ENCODE assay signal across 20 cellular contexts in the genomic region with DNA sequence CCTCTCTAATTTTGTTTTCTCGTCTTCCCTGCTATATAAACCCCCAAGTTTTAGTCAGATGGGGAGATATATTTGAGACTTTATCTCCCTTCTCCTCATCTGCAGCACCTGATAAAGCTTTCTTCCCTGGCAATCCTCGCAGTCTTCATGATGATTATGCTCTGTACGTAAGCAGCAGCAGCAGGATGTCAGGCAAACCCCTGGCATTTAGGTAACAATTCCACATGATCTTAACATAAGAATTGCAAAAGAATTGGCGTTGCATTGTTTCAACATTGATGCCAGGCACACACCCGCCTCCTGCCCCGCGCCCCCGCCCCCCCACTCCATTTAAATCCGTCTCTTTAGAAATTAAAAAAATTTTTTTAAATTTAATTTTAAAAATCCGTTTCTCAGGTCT. TPM values are rescaled to one million over a fixed set of nuclear protein-coding genes. Genes with fewer than 3 reads are reported as not detected.
DNase-seq lines count a peak whose midpoint lies in the region; ATAC-seq and TF ChIP-seq lines count a peak whose summit lies in the region.
"Had no signal": no experiment of that assay in that cellular context is flagged by ENCODE, and none has a peak within 500 bp of the region (broad histone marks: within the 10 kb centered on the region; RNA-seq: fewer than 3 reads in every experiment).

No MANE protein-coding gene starts in this region.

- peak in 1 of 4 donors; percentile 51 for TF ChIP-seq EP300 in upper lobe of left lung (IDR thresholded peaks at IDR 0.05)

- intact Hi-C loops in MCF 10A (cut with micrococcal nuclease) = loop anchor here (10.0 kb wide), 3 partner anchors 353 to 1913 kb away; no protein-coding TSS in a partner anchor
- intact Hi-C loops in mammary epithelial cell (cut with micrococcal nuclease) = loop anchor here (10.0 kb wide), 1 partner anchor 1913 kb away; no protein-coding TSS in a partner anchor

- H3K27ac Mint-ChIP-seq in MCF 10A (ENCODE audit: low read depth, unreplicated experiment) = no peak overlapping the region
- H3K27ac Mint-ChIP-seq: activated CD4-positive, alpha-beta T cell treated with anti-CD3 and anti-CD28 coated beads, Interleukin-2, amount 10 ng/mL, durations not matched to agents 24 days and 14 days; activated naive CD4-positive, alpha-beta T cell treated with anti-CD3 and anti-CD28 coated beads, Interleukin-2, amount 50 U/mL, for 24 hours; natural killer cell; stimulated activated memory B cell treated with anti-CD40 and anti-IgM and Interleukin-4, amounts not matched to agents 10 μg/mL and 1 μg/mL and 100 μg/mL, for 72 hours had no signal

- in situ Hi-C loops in mammary epithelial cell (cut with MboI; ENCODE audit: low sequenced_read_pairs in 2 of 2) = no loop called here

- no peak for ATAC-seq in upper lobe of left lung (ENCODE audit: low FRiP score in 2 of 2)
- ATAC-seq: natural killer cell; stimulated activated memory B cell treated with anti-CD40 and anti-IgM and Interleukin-4, amounts not matched to agents 10 μg/mL and 1 μg/mL and 100 μg/mL, for 72 hours had no signal

- no peaks in the 10 kb centered on the region for H4K20me1 ChIP-seq in mammary epithelial cell (ENCODE audit: insufficient read depth, low read length)

- H3K27ac ChIP-seq in mammary epithelial cell (ENCODE audit: insufficient read depth, low read depth, low read length) = no peak overlapping the region
- H3K27ac ChIP-seq in muscle layer of duodenum (ENCODE audit: low read length) = peak overlapping the region; percentile 68
- peak overlapping the region; percentile 21 to 91 (median 58) for H3K27ac ChIP-seq in upper lobe of left lung
- H3K27ac ChIP-seq in SJCRH30 = no peak overlapping the region

- H3K4me1 Mint-ChIP-seq in MCF 10A (ENCODE audit: insufficient read depth, unreplicated experiment) = peaks cover 11% of the 10 kb centered on the region
- H3K4me1 Mint-ChIP-seq: activated naive CD4-positive, alpha-beta T cell treated with anti-CD3 and anti-CD28 coated beads, Interleukin-2, amount 50 U/mL, for 24 hours; natural killer cell had no signal

- H3K4me1 ChIP-seq in mammary epithelial cell (ENCODE audit: insufficient read depth, low read length) (peaks cover 16% of the 10 kb centered on the region), muscle layer of duodenum (ENCODE audit: control insufficient read depth in 1 of 2, insufficient read depth in 2 of 2, low read length in 2 of 2) (no peaks in the 10 kb centered on the region), upper lobe of left lung (peaks cover 24 to 34% (median 29%) of the 10 kb centered on the region in 4 donors), SJCRH30 (peaks cover 19% of the 10 kb centered on the region)

- no peak overlapping the region for H3K4me3 Mint-ChIP-seq in MCF 10A (ENCODE audit: unreplicated experiment)
- H3K4me3 Mint-ChIP-seq: activated CD4-positive, alpha-beta T cell treated with anti-CD3 and anti-CD28 coated beads, Interleukin-2, amount 10 ng/mL, durations not matched to agents 24 days and 14 days; activated naive CD4-positive, alpha-beta T cell treated with anti-CD3 and anti-CD28 coated beads, Interleukin-2, amount 50 U/mL, for 24 hours; CD4-positive, alpha-beta memory T cell; natural killer cell; stimulated activated memory B cell treated with anti-CD40 and anti-IgM and Interleukin-4, amounts not matched to agents 10 μg/mL and 1 μg/mL and 100 μg/mL, for 72 hours had no signal

- 82% methylated on average over 9 of the region's 10 CpGs for WGBS in mammary epithelial cell (ENCODE audit: low coverage, missing lambda C conversion rate)
- WGBS in upper lobe of left lung, 2 donors = 69 to 84% methylated on average over 10 of the region's 10 CpGs

- H2AFZ ChIP-seq in mammary epithelial cell (ENCODE audit: low read depth, low read length) = no peak overlapping the region

- peak; percentile 64 for DNase-seq in MCF 10A (ENCODE audit: unreplicated experiment)
- no peak for DNase-seq in mammary epithelial cell
- peak; percentile 55 for DNase-seq in choroid plexus epithelial cell (ENCODE audit: low read depth)
- no peak for DNase-seq in upper lobe of left lung
- no peak for DNase-seq in cortex of kidney (lab: John Stamatoyannopoulos, UW)
- DNase-seq in SJCRH30 = no peak
- DNase-seq in islet precursor cell = no peak
- DNase-seq: activated CD4-positive, alpha-beta T cell treated with anti-CD3 and anti-CD28 coated beads, Interleukin-2, amount 10 ng/mL, durations not matched to agents 24 days and 14 days; caudate nucleus; CD4-positive, alpha-beta memory T cell; DND-41; hippocampal formation; left lung; natural killer cell; NCI-H2029; RPMI8226 had no signal

- no peaks in the 10 kb centered on the region for H3K9me3 Mint-ChIP-seq in MCF 10A (ENCODE audit: unreplicated experiment)
- H3K9me3 Mint-ChIP-seq: activated CD4-positive, alpha-beta T cell treated with anti-CD3 and anti-CD28 coated beads, Interleukin-2, amount 10 ng/mL, durations not matched to agents 24 days and 14 days; activated naive CD4-positive, alpha-beta T cell treated with anti-CD3 and anti-CD28 coated beads, Interleukin-2, amount 50 U/mL, for 24 hours; CD4-positive, alpha-beta memory T cell; natural killer cell; stimulated activated memory B cell treated with anti-CD40 and anti-IgM and Interleukin-4, amounts not matched to agents 10 μg/mL and 1 μg/mL and 100 μg/mL, for 72 hours had no signal

- no peaks in the 10 kb centered on the region for H3K36me3 Mint-ChIP-seq in MCF 10A (ENCODE audit: insufficient read depth, unreplicated experiment)
- H3K36me3 Mint-ChIP-seq: activated naive CD4-positive, alpha-beta T cell treated with anti-CD3 and anti-CD28 coated beads, Interleukin-2, amount 50 U/mL, for 24 hours; CD4-positive, alpha-beta memory T cell; natural killer cell; stimulated activated memory B cell treated with anti-CD40 and anti-IgM and Interleukin-4, amounts not matched to agents 10 μg/mL and 1 μg/mL and 100 μg/mL, for 72 hours had no signal

- dilution Hi-C loops in mammary epithelial cell (cut with HindIII; ENCODE audit: low sequenced_read_pairs) = loop anchor here (5.0 kb wide), 1 partner anchor 35 kb away; a partner anchor contains a TSS

- TF ChIP-seq CTCF in MCF 10A (IDR thresholded peaks at IDR 0.05; ENCODE audit: unreplicated experiment) (no peak), mammary epithelial cell (conservative IDR thresholded peaks at IDR 0.05 in 1 of 2, IDR thresholded peaks at IDR 0.05 in 1 of 2; ENCODE audit: extremely low read depth in 1 of 2, insufficient read depth in 1 of 2, low read depth in 1 of 2, low read length in 2 of 2) (no peak), choroid plexus epithelial cell (conservative IDR thresholded peaks at IDR 0.05; ENCODE audit: low read depth, low read length) (no peak), upper lobe of left lung (IDR thresholded peaks at IDR 0.05) (no peak)

- no peak overlapping the region for H3K4me2 ChIP-seq in mammary epithelial cell (ENCODE audit: insufficient read depth, low read depth, low read length)

- no peaks in the 10 kb centered on the region for H3K79me2 ChIP-seq in mammary epithelial cell (ENCODE audit: insufficient read depth, low read length)

- no peak overlapping the region for H3K4me3 ChIP-seq in mammary epithelial cell (replicated peaks in 1 of 3; ENCODE audit: insufficient read depth in 1 of 3, low read depth in 2 of 3, low read length in 3 of 3)
- H3K4me3 ChIP-seq in choroid plexus epithelial cell (ENCODE audit: low read depth, low read length) = no peak overlapping the region
- H3K4me3 ChIP-seq in muscle layer of duodenum (ENCODE audit: low read depth in 1 of 2, low read length in 2 of 2) = no peak overlapping the region
- H3K4me3 ChIP-seq in upper lobe of left lung = no peak overlapping the region
- H3K4me3 ChIP-seq in SJCRH30 = no peak overlapping the region
- H3K4me3 ChIP-seq: left lung had no signal

- H3K27me3 Mint-ChIP-seq in MCF 10A (ENCODE audit: insufficient read depth, unreplicated experiment) = no peaks in the 10 kb centered on the region
- H3K27me3 Mint-ChIP-seq: activated CD4-positive, alpha-beta T cell treated with anti-CD3 and anti-CD28 coated beads, Interleukin-2, amount 10 ng/mL, durations not matched to agents 24 days and 14 days; activated naive CD4-positive, alpha-beta T cell treated with anti-CD3 and anti-CD28 coated beads, Interleukin-2, amount 50 U/mL, for 24 hours; CD4-positive, alpha-beta memory T cell; stimulated activated memory B cell treated with anti-CD40 and anti-IgM and Interleukin-4, amounts not matched to agents 10 μg/mL and 1 μg/mL and 100 μg/mL, for 72 hours had no signal

- no peak for TF ChIP-seq POLR2A in upper lobe of left lung (IDR thresholded peaks at IDR 0.05)

- no peak overlapping the region for H3K9ac ChIP-seq in mammary epithelial cell (ENCODE audit: insufficient read depth, low read length)

- POLR2A ChIA-PET in MCF 10A (lab: Yijun Ruan, JAX) = no interaction called here

- H3K36me3 ChIP-seq in mammary epithelial cell (ENCODE audit: insufficient read depth, low read length) (no peaks in the 10 kb centered on the region), muscle layer of duodenum (ENCODE audit: control insufficient read depth in 1 of 2, insufficient read depth in 2 of 2, low read length in 2 of 2) (no peaks in the 10 kb centered on the region), upper lobe of left lung (no peaks in the 10 kb centered on the region), SJCRH30 (no peaks in the 10 kb centered on the region)
- H3K36me3 ChIP-seq: left lung had no signal

- BruUV-seq in MCF 10A (replicated peaks; lab: Mats Ljungman, UMichigan) (no TSS peak), mammary epithelial cell (replicated peaks; lab: Mats Ljungman, UMichigan) (no TSS peak)

- no peaks in the 10 kb centered on the region for H3K9me3 ChIP-seq in mammary epithelial cell (replicated peaks; ENCODE audit: insufficient read depth, low read length)
- H3K9me3 ChIP-seq in muscle layer of duodenum (ENCODE audit: control insufficient read depth in 1 of 2, low read length in 2 of 2) = no peaks in the 10 kb centered on the region
- no peaks in the 10 kb centered on the region for H3K9me3 ChIP-seq in upper lobe of left lung
- H3K9me3 ChIP-seq in SJCRH30 (replicated peaks) = no peaks in the 10 kb centered on the region
- H3K9me3 ChIP-seq: left lung had no signal

- H3K27me3 ChIP-seq in mammary epithelial cell (ENCODE audit: insufficient read depth, low read length) (no peaks in the 10 kb centered on the region), muscle layer of duodenum (ENCODE audit: low read depth, low read length) (no peaks in the 10 kb centered on the region), upper lobe of left lung (no peaks in the 10 kb centered on the region), SJCRH30 (no peaks in the 10 kb centered on the region)
- H3K27me3 ChIP-seq: left lung had no signal

- CTCF ChIA-PET in MCF 10A (lab: Yijun Ruan, JAX) = interaction anchor here (1.0 to 2.6 kb wide), 3 partner anchors 161 to 213 kb away, joined by 3 to 14 read pairs (median 13); no protein-coding TSS in a partner anchor
- CTCF ChIA-PET in mammary epithelial cell (lab: Charles Lee; ENCODE audit: low non-redundant PET) = no interaction called here

RNA-seq across cellular contexts. Expression of a gene that starts 6.1 kb away (rescaled TPM):
- total RNA-seq in MCF 10A (2022) = 0.25 TPM in 1 of 2 replicates, not detected in the other
- under 1 TPM in 1 of 2 donors, not detected in 1; 0.17 TPM for total RNA-seq in mammary epithelial cell
- polyA plus RNA-seq in mammary epithelial cell = 0.09 TPM
- not detected for polyA minus RNA-seq in mammary epithelial cell
- 1 to 10 TPM in 2 of 6 donors, under 1 TPM in 4; 0.46 to 4.8 (median 0.75) TPM for total RNA-seq in upper lobe of left lung
- total RNA-seq in SJCRH30 (2014; rRNA removed; shearing (Covaris generic)) = 0.02 and 0.03 TPM in 2 replicates
- total RNA-seq: A172 had no signal
- polyA plus RNA-seq: CD4-positive, alpha-beta memory T cell had no signal

RNA-seq across cellular contexts. Expression of a gene that starts 37.3 kb away (rescaled TPM):
- total RNA-seq in MCF 10A (2022) = 39.9 and 42.8 TPM in 2 replicates
- 10 to 100 TPM; 31.3 to 36.8 TPM for total RNA-seq in mammary epithelial cell
- 23.2 TPM for polyA plus RNA-seq in mammary epithelial cell
- 12.4 TPM for polyA minus RNA-seq in mammary epithelial cell
- total RNA-seq in upper lobe of left lung = 10 to 100 TPM; 24.2 to 38.8 (median 26.7) TPM
- 31.7 and 38.7 TPM in 2 replicates for total RNA-seq in SJCRH30 (2014; rRNA removed; shearing (Covaris generic))

Comparison
In these comparisons a context has a peak if more than half of its experiments do, and no peak if none do; other contexts are left out.
1. DNase-seq: peak in MCF 10A (single experiment) and choroid plexus epithelial cell (single experiment); none in mammary epithelial cell (single experiment), upper lobe of left lung (0 of 2), cortex of kidney (single experiment), SJCRH30 (0 of 2) and islet precursor cell (single experiment).
2. H3K27ac ChIP-seq: peak in muscle layer of duodenum (single experiment) and upper lobe of left lung (4 of 4); none in mammary epithelial cell (single experiment) and SJCRH30 (single experiment).